28 cellular contexts compared by ENCODE assay signal in the genomic region with DNA sequence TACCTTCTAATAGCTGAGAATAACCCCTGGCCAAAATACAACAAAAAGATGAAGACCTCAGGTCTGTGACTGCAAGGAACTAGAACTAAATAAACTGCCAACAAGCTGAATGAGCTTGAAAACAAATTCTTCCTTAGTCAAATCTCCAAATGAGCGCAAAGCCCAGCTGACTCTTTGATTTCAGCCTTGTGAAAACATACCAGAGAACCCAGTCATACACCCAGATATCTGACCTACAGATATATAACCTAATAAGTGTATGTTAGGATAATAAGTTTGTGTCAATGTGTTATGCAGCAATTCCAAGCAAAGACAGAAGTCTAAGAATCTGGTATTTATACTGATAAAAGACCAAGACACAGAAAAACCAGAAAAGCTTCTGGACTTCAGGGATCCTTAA. TPM values are rescaled to one million over a fixed set of nuclear protein-coding genes. Genes with fewer than 3 reads are reported as not detected.
DNase-seq lines count a peak whose midpoint lies in the region; ATAC-seq, FAIRE-seq and TF ChIP-seq lines count a peak whose summit lies in the region.
"Had no signal": no experiment of that assay in that cellular context is flagged by ENCODE, and none has a peak within 500 bp of the region (broad histone marks: within the 10 kb centered on the region; RNA-seq: fewer than 3 reads in every experiment).

No MANE protein-coding gene starts in this region.

- no peak for FAIRE-seq in astrocyte (lab: Jason Lieb, UNC)
- FAIRE-seq: GM12892, GM19239, H54, K562 had no signal

- intact Hi-C loops in left colon (cut with DNase I, micrococcal nuclease) (no loop called here), natural killer cell (cut with micrococcal nuclease) (no loop called here)

- H3K27ac ChIP-seq in GM23338 (ENCODE audit: low read depth) = no peak overlapping the region
- no peak overlapping the region for H3K27ac ChIP-seq in astrocyte (ENCODE audit: low read depth, low read length)
- H3K27ac ChIP-seq: HL-60, RWPE1 had no signal

- ATAC-seq in GM23338 = no peak
- ATAC-seq in left colon = no peak
- ATAC-seq in natural killer cell = no peak
- ATAC-seq: K562, Panc1 had no signal

- H3K9ac ChIP-seq in astrocyte (ENCODE audit: low read length) = no peak overlapping the region

- H4K20me1 ChIP-seq in GM23338 (replicated peaks; ENCODE audit: insufficient read depth) (no peaks in the 10 kb centered on the region), astrocyte (ENCODE audit: insufficient read depth, low read length) (no peaks in the 10 kb centered on the region)

- no peak for TF ChIP-seq CTCF in GM23338 (conservative IDR thresholded peaks at IDR 0.05; ENCODE audit: low read depth in 2 of 2)
- no peak for TF ChIP-seq CTCF in astrocyte (IDR thresholded peaks at IDR 0.05; ENCODE audit: insufficient read depth, low read depth, low read length)
- no peak for TF ChIP-seq CTCF in choroid plexus epithelial cell (conservative IDR thresholded peaks at IDR 0.05; ENCODE audit: low read depth, low read length)
- TF ChIP-seq CTCF in natural killer cell (IDR thresholded peaks at IDR 0.05) = no peak

- H3K9me3 Mint-ChIP-seq in GM23338 (no peaks in the 10 kb centered on the region), astrocyte (ENCODE audit: unreplicated experiment) (no peaks in the 10 kb centered on the region), natural killer cell (peaks cover 2 to 18% of the 10 kb centered on the region in 2 donors)

- no peaks in the 10 kb centered on the region for H3K9me3 ChIP-seq in astrocyte (ENCODE audit: insufficient read depth, low read depth, low read length)

- H3K4me3 ChIP-seq in GM23338 = no peak overlapping the region
- H3K4me3 ChIP-seq in astrocyte (ENCODE audit: insufficient read depth, low read depth, low read length) = no peak overlapping the region
- H3K4me3 ChIP-seq in choroid plexus epithelial cell (ENCODE audit: low read depth, low read length) = no peak overlapping the region
- H3K4me3 ChIP-seq: K562 had no signal

- H3K27me3 ChIP-seq in GM23338 (ENCODE audit: insufficient read depth) (no peaks in the 10 kb centered on the region), astrocyte (ENCODE audit: insufficient read depth, low read length) (no peaks in the 10 kb centered on the region)

- no peak overlapping the region for H3K4me3 Mint-ChIP-seq in GM23338
- H3K4me3 Mint-ChIP-seq in astrocyte (ENCODE audit: unreplicated experiment) = no peak overlapping the region
- H3K4me3 Mint-ChIP-seq in natural killer cell = no peak overlapping the region

- H3K36me3 ChIP-seq in GM23338 (ENCODE audit: insufficient read depth) (no peaks in the 10 kb centered on the region), astrocyte (ENCODE audit: insufficient read depth, low read length) (no peaks in the 10 kb centered on the region)

- no peak overlapping the region for H3K4me2 ChIP-seq in GM23338
- no peak overlapping the region for H3K4me2 ChIP-seq in astrocyte (ENCODE audit: low read length)

- H3F3A ChIP-seq in GM23338 (replicated peaks; ENCODE audit: low read depth) = no peaks in the 10 kb centered on the region

- H3K36me3 Mint-ChIP-seq in GM23338 (ENCODE audit: low read depth) = no peaks in the 10 kb centered on the region
- no peaks in the 10 kb centered on the region for H3K36me3 Mint-ChIP-seq in astrocyte (ENCODE audit: low read depth, unreplicated experiment)
- no peaks in the 10 kb centered on the region for H3K36me3 Mint-ChIP-seq in natural killer cell

- peaks cover 10% of the 10 kb centered on the region; the same call in 1 of the 2 replicates for H3K4me1 ChIP-seq in GM23338 (ENCODE audit: insufficient read depth)
- H3K4me1 ChIP-seq in astrocyte (ENCODE audit: insufficient read depth, low read length) = no peaks in the 10 kb centered on the region

- H3K27me3 Mint-ChIP-seq in GM23338 (ENCODE audit: insufficient read depth, low read depth, poor library complexity) (peaks cover 2% of the 10 kb centered on the region), astrocyte (ENCODE audit: low read depth, unreplicated experiment) (no peaks in the 10 kb centered on the region), natural killer cell (ENCODE audit: low read depth in 2 of 2) (no peaks in the 10 kb centered on the region)

- H3K27ac Mint-ChIP-seq in GM23338 (no peak overlapping the region), astrocyte (ENCODE audit: unreplicated experiment) (no peak overlapping the region), natural killer cell (no peak overlapping the region)

- H3K9me2 ChIP-seq in GM23338 (ENCODE audit: insufficient read depth) = no peaks in the 10 kb centered on the region

- DNase-seq in GM23338 (ENCODE audit: low spot score) (no peak), astrocyte (ENCODE audit: low read depth) (peak; percentile 27), choroid plexus epithelial cell (ENCODE audit: low read depth) (peak; percentile 82), iris pigment epithelial cell (ENCODE audit: low read depth) (peak; percentile 30), left colon (no peak), natural killer cell (no peak), hypothalamus (lab: John Stamatoyannopoulos, UW) (no peak), putamen (ENCODE audit: low spot score) (no peak)
- DNase-seq: Calu3, DMS79 treated with DMSO at 0.1 percent for 48 hours, Kasumi-1, MV-4-11, NCI-H1105, NCI-H1436 treated with DMSO at 0.1 percent for 48 hours, NCI-H187 treated with DMSO at 0.1 percent for 48 hours, NCI-H2171 treated with DMSO at 0.1 percent for 48 hours, NCI-H446, NCI-H526, SHP77 treated with DMSO at 0.1 percent for 48 hours had no signal

- H2AFZ ChIP-seq in GM23338 (peak overlapping the region; percentile 35; the same call in 1 of the 2 replicates), astrocyte (ENCODE audit: low read depth, low read length) (no peak overlapping the region)

- H3K4me1 Mint-ChIP-seq in GM23338 (peaks cover 8% of the 10 kb centered on the region; the same call in 2 of the 3 replicates), astrocyte (ENCODE audit: low read depth, unreplicated experiment) (peaks cover 8% of the 10 kb centered on the region), natural killer cell (no peaks in the 10 kb centered on the region)

- no peaks in the 10 kb centered on the region for H3K79me2 ChIP-seq in GM23338 (replicated peaks; ENCODE audit: insufficient read depth)
- no peaks in the 10 kb centered on the region for H3K79me2 ChIP-seq in astrocyte (ENCODE audit: insufficient read depth, low read length)

TF ChIP-seq in GM23338, 12 proteins besides CTCF, POLR2A, EP300 and RAD21 (continues in another document):
- TF ChIP-seq ZNF114 (CRISPR knock-in tag; IDR thresholded peaks at IDR 0.05) = no peak
- no peak for TF ChIP-seq JUNB (IDR thresholded peaks at IDR 0.05; ENCODE audit: unreplicated experiment)

RNA-seq across cellular contexts. Expression of a gene that starts 38.0 kb away (rescaled TPM):
- 15.2 and 16.5 TPM in 2 replicates for total RNA-seq in GM23338 (2014; rRNA removed; shearing (Covaris generic))
- 9.0 and 9.7 TPM in 2 replicates for polyA plus RNA-seq in GM23338 (2016; fragmentation: Nextera tagmentation; extraction: Ambion mirVana)
- total RNA-seq in astrocyte = 29.6 and 31.3 TPM in 2 replicates
- 1 to 10 TPM; 4.0 to 5.2 TPM for total RNA-seq in left colon
- not detected for total RNA-seq in natural killer cell
- total RNA-seq: HT-29, M059J had no signal

Comparison
In these comparisons a context has a peak if more than half of its experiments do, and no peak if none do; other contexts are left out.
1. DNase-seq: peak in astrocyte (single experiment), choroid plexus epithelial cell (single experiment) and iris pigment epithelial cell (single experiment); none in GM23338 (single experiment), left colon (0 of 2), natural killer cell (single experiment), hypothalamus (0 of 51) and putamen (single experiment).
2. RNA of a gene that starts 38.0 kb away (total RNA-seq): 29.6 to 31.3 TPM in astrocyte, 15.2 to 16.5 TPM in GM23338 and 4.0 to 5.2 TPM in left colon; not detected in natural killer cell; every median in the first group is over 4 times any median in the second.